In genomic region chr9:70840266-70840665, GRCh38 we compare ENCODE assay signal across 32 cellular contexts.
"Had no signal": no experiment of that assay in that cellular context is flagged by ENCODE, and none has a peak within 500 bp of the region (broad histone marks: within the 10 kb centered on the region; RNA-seq: fewer than 3 reads in every experiment).

No MANE protein-coding gene starts in this region.

- DNase-seq: activated B cell treated with CpG ODN at 0.5 μM for 24 hours; activated CD4-positive, alpha-beta memory T cell treated with anti-CD3 and anti-CD28 coated beads for 36 hours; activated CD4-positive, alpha-beta T cell treated with anti-CD3 and anti-CD28 coated beads for 4 hours; activated CD4-positive, alpha-beta T cell treated with anti-CD3 and anti-CD28 coated beads, Interleukin-2, amount 10 ng/mL, durations not matched to agents 24 days and 14 days; activated CD4-positive, alpha-beta T cell treated with anti-CD3 and anti-CD28 coated beads, Interleukin-2, amount 50 U/mL, for 1 hour; activated CD4-positive, alpha-beta T cell treated with anti-CD3 and anti-CD28 coated beads, Interleukin-2, amount 50 U/mL, for 4 hours; activated CD4-positive, CD25-positive, alpha-beta regulatory T cell treated with anti-CD3 and anti-CD28 coated beads, Interleukin-2, amount 50 U/mL, for 72 hours; activated CD8-positive, alpha-beta memory T cell treated with anti-CD3 and anti-CD28 coated beads, Interleukin-2, amount 50 U/mL, for 4 hours; activated CD8-positive, alpha-beta T cell treated with anti-CD3 and anti-CD28 coated beads for 36 hours; activated effector memory CD4-positive, alpha-beta T cell treated with anti-CD3 and anti-CD28 coated beads, Interleukin-2, amount 50 U/mL, for 16 hours; activated gamma-delta T cell treated with Interleukin-2 at 50 U/mL for 16 hours; activated naive CD4-positive, alpha-beta T cell; activated naive CD4-positive, alpha-beta T cell treated with anti-CD3 and anti-CD28 coated beads for 36 hours; activated naive CD4-positive, alpha-beta T cell treated with anti-CD3 and anti-CD28 coated beads, Interleukin-2, amount 50 U/mL, for 16 hours; activated naive CD8-positive, alpha-beta T cell treated with anti-CD3 and anti-CD28 coated beads for 36 hours; activated T-cell treated with anti-CD3 and anti-CD28 coated beads for 4 hours; activated T-cell treated with anti-CD3 and anti-CD28 coated beads, Interleukin-2, amount 50 U/mL, for 1 hour; activated T-cell treated with anti-CD3 and anti-CD28 coated beads, Interleukin-2, amount 50 U/mL, for 4 hours; activated T-cell treated with anti-CD3 and anti-CD28 coated beads, Interleukin-2, amount 50 U/mL, for 72 hours; adrenal gland; amniotic stem cell; aorta; body of pancreas; brain microvascular endothelial cell; caudate nucleus; cerebellar nuclear complex; T-helper 2 cell; T-helper 9 cell had no signal

- H3K36me3 ChIP-seq: adrenal gland, brain microvascular endothelial cell, breast epithelium, cardiac muscle cell had no signal

- H3K4me3 ChIP-seq: adrenal gland, body of pancreas, breast epithelium, cardiac muscle cell had no signal

- FAIRE-seq: astrocyte, TTC549 had no signal

- H3K27me3 ChIP-seq: adrenal gland, body of pancreas, brain microvascular endothelial cell, breast epithelium, cardiac muscle cell had no signal
